In genomic region chr6:157602521-157603288, GRCh38 we compare ENCODE assay signal across 20 cellular contexts.
A peak's percentile ranks its signal among the peaks of the same experiment; 100 is the strongest.
DNase-seq lines count a peak whose midpoint lies in the region; ATAC-seq and TF ChIP-seq lines count a peak whose summit lies in the region.
"Had no signal": no experiment of that assay in that cellular context is flagged by ENCODE, and none has a peak within 500 bp of the region (broad histone marks: within the 10 kb centered on the region; RNA-seq: fewer than 3 reads in every experiment).

No MANE protein-coding gene starts in this region.

- H3K9me3 ChIP-seq in HEK293 (ENCODE audit: control insufficient read depth, insufficient read depth, low read depth, low read length) = no peaks in the 10 kb centered on the region
- peaks cover 0 to 2% of the 10 kb centered on the region in 2 donors for H3K9me3 ChIP-seq in lung (ENCODE audit: control insufficient read depth in 2 of 2, insufficient read depth in 1 of 2, low read length in 1 of 2)
- H3K9me3 ChIP-seq in thyroid gland = no peaks in the 10 kb centered on the region
- H3K9me3 ChIP-seq in tibial nerve = no peaks in the 10 kb centered on the region

- intact Hi-C loops in thyroid gland (cut with DNase I) = no loop called here
- intact Hi-C loops in activated naive CD4-positive, alpha-beta T cell treated with anti-CD3 and anti-CD28 coated beads for 36 hours (cut with micrococcal nuclease) = no loop called here

- H3K9me3 Mint-ChIP-seq in activated naive CD4-positive, alpha-beta T cell treated with anti-CD3 and anti-CD28 coated beads for 36 hours = no peaks in the 10 kb centered on the region
- H3K9me3 Mint-ChIP-seq: CD14-positive monocyte, GM23338 had no signal

- no peak for TF ChIP-seq POLR2A in thyroid gland (IDR thresholded peaks at IDR 0.05)
- no peak for TF ChIP-seq POLR2A in tibial nerve (IDR thresholded peaks at IDR 0.05)

- H3K27me3 Mint-ChIP-seq in activated naive CD4-positive, alpha-beta T cell treated with anti-CD3 and anti-CD28 coated beads for 36 hours (ENCODE audit: low read depth) = no peaks in the 10 kb centered on the region

- H3K27me3 ChIP-seq in lung (ENCODE audit: control insufficient read depth, insufficient read depth) (no peaks in the 10 kb centered on the region), thyroid gland (no peaks in the 10 kb centered on the region), tibial nerve (no peaks in the 10 kb centered on the region)

- CTCF ChIA-PET in HEK293 (lab: Yijun Ruan, JAX) = interaction anchor here (2.0 kb wide), 1 partner anchor 65 kb away, joined by 4 read pairs; no protein-coding TSS in a partner anchor
- CTCF ChIA-PET in activated naive CD4-positive, alpha-beta T cell treated with anti-CD3 and anti-CD28 coated beads for 36 hours (lab: Charles Lee) = interaction anchor here (1.0 to 1.2 kb wide), 3 partner anchors 64 to 284 kb away, joined by 3 to 4 read pairs (median 3); no protein-coding TSS in a partner anchor

- H3K27ac ChIP-seq in HEK293 (ENCODE audit: extremely low read depth, low read depth, low read length) (no peak overlapping the region), lung (ENCODE audit: low read depth in 1 of 2, low read length in 1 of 2) (no peak overlapping the region), thyroid gland (no peak overlapping the region), tibial nerve (no peak overlapping the region)
- H3K27ac ChIP-seq: KMS-11, RWPE1 had no signal

- H3K27ac Mint-ChIP-seq in activated naive CD4-positive, alpha-beta T cell treated with anti-CD3 and anti-CD28 coated beads for 36 hours = no peak overlapping the region
- H3K27ac Mint-ChIP-seq: CD14-positive monocyte, GM23338 had no signal

- DNase-seq in NCI-H2029 (lab: John Stamatoyannopoulos, UW) (peak; percentile 83), lung (ENCODE audit: low spot score) (no peak), thyroid gland (peak; percentile 26 to 64), tibial nerve (ENCODE audit: low spot score in 2 of 2) (no peak)
- DNase-seq in activated naive CD4-positive, alpha-beta T cell treated with anti-CD3 and anti-CD28 coated beads for 36 hours = no peak
- DNase-seq: ACHN, GF-D8, NCI-H1417 treated with DMSO at 0.1 percent for 48 hours, NCI-H187 treated with DMSO at 0.1 percent for 48 hours, NCI-H2171 treated with DMSO at 0.1 percent for 48 hours, NCI-H774, PC-3, T-helper 1 cell had no signal

- POLR2A ChIA-PET in HEK293 (lab: Yijun Ruan, JAX) = no interaction called here

- no peak for TF ChIP-seq EP300 in tibial nerve (IDR thresholded peaks at IDR 0.05)

- no peaks in the 10 kb centered on the region for H3K4me1 ChIP-seq in HEK293 (ENCODE audit: control insufficient read depth, insufficient read depth, low read length)
- peaks cover 0 to 7% of the 10 kb centered on the region in 2 donors for H3K4me1 ChIP-seq in lung (ENCODE audit: control insufficient read depth in 2 of 2, insufficient read depth in 2 of 2, low read length in 2 of 2)
- peaks cover 8 to 11% of the 10 kb centered on the region in 2 donors for H3K4me1 ChIP-seq in thyroid gland
- peaks cover 0 to 8% (median 1%) of the 10 kb centered on the region in 4 donors for H3K4me1 ChIP-seq in tibial nerve

- ATAC-seq in lung (ENCODE audit: insufficient read depth, low FRiP score) (peak; percentile 51), HG03460 (IDR thresholded peaks at IDR 0.05; ENCODE audit: unreplicated experiment) (no peak)
- ATAC-seq: GM23338, HCT116, PC-3 had no signal

- H3K4me3 ChIP-seq in HEK293 (ENCODE audit: low read depth, low read length) (no peak overlapping the region), lung (no peak overlapping the region), thyroid gland (replicated peaks in 1 of 3) (no peak overlapping the region), tibial nerve (no peak overlapping the region)
- H3K4me3 ChIP-seq: GM23338 had no signal

- H3K36me3 ChIP-seq in HEK293 (ENCODE audit: control insufficient read depth in 2 of 2, insufficient read depth in 1 of 2, low read length in 2 of 2) (no peaks in the 10 kb centered on the region), lung (ENCODE audit: control insufficient read depth in 2 of 2, insufficient read depth in 2 of 2, low read length in 2 of 2) (peaks cover 0 to 2% of the 10 kb centered on the region in 2 donors), thyroid gland (no peaks in the 10 kb centered on the region), tibial nerve (peaks cover 0 to 8% (median 0%) of the 10 kb centered on the region in 3 donors)

- H3K4me1 Mint-ChIP-seq in activated naive CD4-positive, alpha-beta T cell treated with anti-CD3 and anti-CD28 coated beads for 36 hours (ENCODE audit: low read depth) = no peaks in the 10 kb centered on the region

- no peaks in the 10 kb centered on the region for H3K36me3 Mint-ChIP-seq in activated naive CD4-positive, alpha-beta T cell treated with anti-CD3 and anti-CD28 coated beads for 36 hours (ENCODE audit: low read depth)

- TF ChIP-seq CTCF in HEK293 (tag by site-specific recombination; IDR thresholded peaks at IDR 0.05) (no peak), lung (IDR thresholded peaks at IDR 0.05; ENCODE audit: control extremely low read depth, extremely low read depth) (no peak), thyroid gland (IDR thresholded peaks at IDR 0.05) (no peak), tibial nerve (IDR thresholded peaks at IDR 0.05) (no peak)

- WGBS in lung, 2 donors = 83 to 91% methylated on average over 17 to 18 of the region's 18 CpGs
- 68 to 76% methylated on average over 18 of the region's 18 CpGs for WGBS in thyroid gland, 2 donors
- WGBS in tibial nerve, 2 donors = 91 to 93% methylated on average over 18 of the region's 18 CpGs

- H3K4me3 Mint-ChIP-seq in activated naive CD4-positive, alpha-beta T cell treated with anti-CD3 and anti-CD28 coated beads for 36 hours = no peak overlapping the region
- H3K4me3 Mint-ChIP-seq: CD14-positive monocyte, GM23338 had no signal

TF ChIP-seq in HEK293, 187 proteins besides CTCF, POLR2A, EP300 and RAD21:
- no peak for TF ChIP-seq KLF16 (tag by site-specific recombination; IDR thresholded peaks at IDR 0.05)
- peak; percentile 46; the same call in 1 of the 2 replicates for TF ChIP-seq SCRT2 (tag by site-specific recombination; IDR thresholded peaks at IDR 0.05)
- no peak for TF ChIP-seq GFI1B (tag by site-specific recombination; IDR thresholded peaks at IDR 0.05)
- no peak for TF ChIP-seq ZSCAN4 (tag by site-specific recombination; IDR thresholded peaks at IDR 0.05)
- TF ChIP-seq SALL2 (tag by site-specific recombination; IDR thresholded peaks at IDR 0.05; ENCODE audit: borderline replicate concordance) = no peak
- TF ChIP-seq INSM2 (tag by site-specific recombination; IDR thresholded peaks at IDR 0.05) = no peak
- no peak for TF ChIP-seq ZBTB7A (tag by site-specific recombination; IDR thresholded peaks at IDR 0.05; ENCODE audit: low read depth)
- no peak for TF ChIP-seq ZFP41 (tag by site-specific recombination; IDR thresholded peaks at IDR 0.05; ENCODE audit: borderline replicate concordance)
- TF ChIP-seq ZNF37A (tag by site-specific recombination; IDR thresholded peaks at IDR 0.05) = no peak

Comparison
In these comparisons a context has a peak if more than half of its experiments do, and no peak if none do; other contexts are left out.
1. DNase-seq: peak in NCI-H2029 (single experiment) and thyroid gland (2 of 2); none in lung (single experiment), tibial nerve (0 of 2) and activated naive CD4-positive, alpha-beta T cell treated with anti-CD3 and anti-CD28 coated beads for 36 hours (single experiment).